1 cellular context compared by ENCODE assay signal in genomic region chr2:207226671-207227061, GRCh38.
TF ChIP-seq lines count a peak whose summit lies in the region.

No MANE protein-coding gene starts in this region.

TF ChIP-seq in H1, 55 proteins besides CTCF, POLR2A, EP300 and RAD21:
- TF ChIP-seq TBP (IDR thresholded peaks at IDR 0.05; ENCODE audit: low read depth, low read length) (no peak), ASH2L (IDR thresholded peaks at IDR 0.05; ENCODE audit: low read length) (peak; percentile 42), BACH1 (IDR thresholded peaks at IDR 0.05; ENCODE audit: low read length) (no peak), CEBPB (IDR thresholded peaks at IDR 0.05; ENCODE audit: low read depth, low read length) (no peak)
